Comparison of ENCODE assay signal across 20 cellular contexts in genomic region chr5:8058626-8059180, GRCh38.
"Had no signal": no experiment of that assay in that cellular context is flagged by ENCODE, and none has a peak within 500 bp of the region (broad histone marks: within the 10 kb centered on the region; RNA-seq: fewer than 3 reads in every experiment).

No MANE protein-coding gene starts in this region.

- H3K9me3 ChIP-seq: heart left ventricle, lower lobe of right lung, stomach, testis, upper lobe of left lung had no signal

- ATAC-seq: activated naive CD8-positive, alpha-beta T cell treated with anti-CD3 and anti-CD28 coated beads, Interleukin-2, amount 50 U/mL, for 24 hours; activated T-helper 17 cell treated with anti-CD3 and anti-CD28 coated beads, Interleukin-2, amount 50 U/mL, for 72 hours; effector memory CD8-positive, alpha-beta T cell had no signal

- H3K4me1 ChIP-seq: heart left ventricle, lower lobe of right lung, stomach, upper lobe of left lung had no signal

- H3K9me3 Mint-ChIP-seq: activated naive CD4-positive, alpha-beta T cell treated with anti-CD3 and anti-CD28 coated beads for 36 hours; activated naive CD8-positive, alpha-beta T cell treated with anti-CD3 and anti-CD28 coated beads, Interleukin-2, amount 50 U/mL, for 24 hours; activated T-helper 17 cell treated with anti-CD3 and anti-CD28 coated beads, Interleukin-2, amount 50 U/mL, for 72 hours; dendritic cell treated with granulocyte-macrophage colony-stimulating factor and Interleukin-4, amounts not matched to agents 40 ng/mL and 50 ng/mL, for 4 days had no signal

- DNase-seq: activated CD4-positive, alpha-beta T cell treated with anti-CD3 and anti-CD28 coated beads, Interleukin-2, amount 50 U/mL, for 4 hours; activated CD4-positive, CD25-positive, alpha-beta regulatory T cell treated with anti-CD3 and anti-CD28 coated beads, Interleukin-2, amount 50 U/mL, for 72 hours; activated naive CD4-positive, alpha-beta T cell treated with anti-CD3 and anti-CD28 coated beads for 36 hours; activated naive CD8-positive, alpha-beta T cell treated with anti-CD3 and anti-CD28 coated beads, Interleukin-2, amount 50 U/mL, for 24 hours; effector memory CD8-positive, alpha-beta T cell; heart left ventricle; lower lobe of right lung; midbrain; stimulated activated CD4-positive, alpha-beta T cell treated with anti-CD3 and anti-CD28 coated beads, Interleukin-12 subunit alpha, Interleukin-12 subunit beta, amount 100 ng/mL, for 4 hours; stimulated activated CD4-positive, alpha-beta T cell treated with anti-CD3 and anti-CD28 coated beads, Interleukin-2, amount 100 ng/mL, for 24 hours; stomach; testis had no signal

- H3K4me3 Mint-ChIP-seq: activated naive CD4-positive, alpha-beta T cell treated with anti-CD3 and anti-CD28 coated beads for 36 hours; activated naive CD8-positive, alpha-beta T cell treated with anti-CD3 and anti-CD28 coated beads, Interleukin-2, amount 50 U/mL, for 24 hours; activated T-helper 17 cell treated with anti-CD3 and anti-CD28 coated beads, Interleukin-2, amount 50 U/mL, for 72 hours; dendritic cell treated with granulocyte-macrophage colony-stimulating factor and Interleukin-4, amounts not matched to agents 40 ng/mL and 50 ng/mL, for 4 days; effector memory CD8-positive, alpha-beta T cell had no signal

- H3K36me3 ChIP-seq: heart left ventricle, lower lobe of right lung, stomach, upper lobe of left lung had no signal

- H3K4me3 ChIP-seq: heart left ventricle, lower lobe of right lung, stomach, testis, upper lobe of left lung had no signal

- FAIRE-seq: astrocyte, bronchial epithelial cell, frontal cortex had no signal

- H3K27ac Mint-ChIP-seq: activated naive CD4-positive, alpha-beta T cell treated with anti-CD3 and anti-CD28 coated beads for 36 hours; activated naive CD8-positive, alpha-beta T cell treated with anti-CD3 and anti-CD28 coated beads, Interleukin-2, amount 50 U/mL, for 24 hours; activated T-helper 17 cell treated with anti-CD3 and anti-CD28 coated beads, Interleukin-2, amount 50 U/mL, for 72 hours; dendritic cell treated with granulocyte-macrophage colony-stimulating factor and Interleukin-4, amounts not matched to agents 40 ng/mL and 50 ng/mL, for 4 days; effector memory CD8-positive, alpha-beta T cell had no signal

- H3K4me1 Mint-ChIP-seq: activated naive CD8-positive, alpha-beta T cell treated with anti-CD3 and anti-CD28 coated beads, Interleukin-2, amount 50 U/mL, for 24 hours; activated T-helper 17 cell treated with anti-CD3 and anti-CD28 coated beads, Interleukin-2, amount 50 U/mL, for 72 hours had no signal

- H3K9ac ChIP-seq: parathyroid adenoma had no signal

- H3K27ac ChIP-seq: epithelial cell of prostate, heart left ventricle, lower lobe of right lung, parathyroid adenoma, stomach, testis, upper lobe of left lung had no signal

- H3K27me3 ChIP-seq: heart left ventricle, stomach, testis, upper lobe of left lung had no signal

- H3K27me3 Mint-ChIP-seq: dendritic cell treated with granulocyte-macrophage colony-stimulating factor and Interleukin-4, amounts not matched to agents 40 ng/mL and 50 ng/mL, for 4 days; effector memory CD8-positive, alpha-beta T cell had no signal
